In the genomic region with DNA sequence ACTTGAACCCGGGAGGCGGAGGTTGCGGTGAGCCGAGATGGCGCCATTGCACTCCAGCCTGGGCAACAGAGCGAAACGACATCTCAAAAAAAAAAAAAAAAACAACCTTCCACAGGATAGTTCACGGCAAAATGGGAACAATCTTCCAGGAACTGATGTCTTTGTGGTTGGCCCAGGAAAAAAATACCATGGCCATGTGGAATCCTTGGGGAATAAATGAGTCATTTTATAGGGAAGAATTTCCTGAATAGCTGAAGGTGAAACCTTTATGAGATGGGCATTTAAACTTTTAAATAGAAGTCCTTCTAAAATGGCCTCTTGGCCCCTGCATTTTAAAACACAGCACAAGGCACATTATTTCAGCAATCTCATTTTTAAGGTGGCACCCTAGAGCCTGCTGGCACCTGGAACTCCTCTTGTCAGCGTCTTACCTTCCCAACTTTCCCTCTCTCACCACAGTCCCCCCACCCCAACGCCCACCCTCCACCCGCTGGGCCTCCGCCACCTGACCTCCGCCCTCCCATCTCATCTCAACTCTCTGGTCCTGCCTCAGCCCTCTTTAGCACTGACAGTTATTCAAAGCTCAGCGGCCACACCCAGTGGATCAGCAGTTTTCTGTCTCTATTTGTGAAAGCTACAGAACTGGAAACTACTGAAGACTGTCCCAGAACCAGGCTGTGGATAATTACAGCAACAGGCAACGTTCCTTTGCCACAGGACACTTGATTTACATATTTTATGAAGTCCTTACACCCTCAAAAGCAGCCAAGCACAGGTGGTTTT, we compare ENCODE assay signal across 16 cellular contexts. TPM values are rescaled to one million over a fixed set of nuclear protein-coding genes. Genes with fewer than 3 reads are reported as not detected.
DNase-seq lines count a peak whose midpoint lies in the region; ATAC-seq and TF ChIP-seq lines count a peak whose summit lies in the region.
"Had no signal": no experiment of that assay in that cellular context is flagged by ENCODE, and none has a peak within 500 bp of the region (broad histone marks: within the 10 kb centered on the region; RNA-seq: fewer than 3 reads in every experiment).

No MANE protein-coding gene starts in this region.

- H3K36me3 Mint-ChIP-seq in HFFc6 (ENCODE audit: low read depth), result no peaks in the 10 kb centered on the region

- peak; percentile 35; the same call in 2 of the 3 replicates for ATAC-seq in SK-N-SH treated with all-trans-retinoic acid at 6 μM for 48 hours
- ATAC-seq: foreskin keratinocyte had no signal

- H3K4me3 Mint-ChIP-seq in HFFc6, result no peak overlapping the region

- no peak overlapping the region for H3K4me3 ChIP-seq in HAP-1
- H3K4me3 ChIP-seq: left ventricle myocardium inferior had no signal

- peak overlapping the region; percentile 19; the same call in 1 of the 2 replicates for H3K27ac Mint-ChIP-seq in HFFc6

- no peaks in the 10 kb centered on the region for H3K27me3 ChIP-seq in HAP-1 (ENCODE audit: low read depth)
- H3K27me3 ChIP-seq: foreskin keratinocyte had no signal

- no peaks in the 10 kb centered on the region for H3K36me3 ChIP-seq in HAP-1 (replicated peaks)
- H3K36me3 ChIP-seq: left ventricle myocardium inferior had no signal

- H3K4me1 Mint-ChIP-seq in HFFc6 (ENCODE audit: low read depth), result peaks cover 29% of the 10 kb centered on the region

- DNase-seq in A172 (ENCODE audit: low spot score) (peak; percentile 93), HFFc6 (peak; percentile 37), islet precursor cell (peak; percentile 69), GM19240 (ENCODE audit: insufficient read length, low spot score) (no peak), HAP-1 (ENCODE audit: low spot score in 2 of 2) (no peak), NCI-H2227 treated with DMSO at 0.1 percent for 48 hours (lab: John Stamatoyannopoulos, UW) (no peak), NCI-H510A treated with DMSO at 0.1 percent for 48 hours (lab: John Stamatoyannopoulos, UW) (no peak)
- DNase-seq: amniotic stem cell, foreskin keratinocyte, left ventricle myocardium inferior, right cardiac atrium, SW 1271 had no signal

- no peak for TF ChIP-seq CTCF in HFFc6 (IDR thresholded peaks at IDR 0.05)

- H3K9me3 ChIP-seq in HAP-1, result no peaks in the 10 kb centered on the region
- H3K9me3 ChIP-seq: left ventricle myocardium inferior had no signal

- H3K9me3 Mint-ChIP-seq in HFFc6, result no peaks in the 10 kb centered on the region

- H3K4me1 ChIP-seq in HAP-1, result no peaks in the 10 kb centered on the region; the same call in 1 of the 2 replicates
- H3K4me1 ChIP-seq: foreskin keratinocyte had no signal

- peaks cover 4% of the 10 kb centered on the region for H3K27me3 Mint-ChIP-seq in HFFc6 (ENCODE audit: insufficient read depth)

- in situ Hi-C loops in HAP-1 (cut with MboI; ENCODE audit: low sequenced_read_pairs), result no loop called here

TF ChIP-seq in SK-N-SH treated with all-trans-retinoic acid at 6 μM for 48 hours, 23 proteins besides CTCF, POLR2A, EP300 and RAD21:
- TF ChIP-seq ZNF565 (CRISPR knock-in tag; conservative IDR thresholded peaks at IDR 0.05; ENCODE audit: low read depth) (no peak), ZNF70 (CRISPR knock-in tag; IDR thresholded peaks at IDR 0.05) (no peak), OSR1 (CRISPR knock-in tag; IDR thresholded peaks at IDR 0.05) (peak; percentile 78; the same call in 1 of the 2 replicates), PPARA (CRISPR knock-in tag; IDR thresholded peaks at IDR 0.05; ENCODE audit: borderline replicate concordance) (no peak), ZFP30 (CRISPR knock-in tag; IDR thresholded peaks at IDR 0.05) (no peak), ZFP3 (CRISPR knock-in tag; IDR thresholded peaks at IDR 0.05) (0 out of 2 replicates have a peak, but pooled peaks have one; percentile 24), ZC3H10 (CRISPR knock-in tag; IDR thresholded peaks at IDR 0.05) (0 out of 2 replicates have a peak, but pooled peaks have one; percentile 33), ZNF8 (CRISPR knock-in tag; IDR thresholded peaks at IDR 0.05) (no peak), ISL1 (CRISPR knock-in tag; IDR thresholded peaks at IDR 0.05) (peak; percentile 26; the same call in 1 of the 2 replicates), ARNTL (CRISPR knock-in tag; IDR thresholded peaks at IDR 0.05; ENCODE audit: borderline replicate concordance, low read depth) (no peak)
- TF ChIP-seq, protein P1, sequence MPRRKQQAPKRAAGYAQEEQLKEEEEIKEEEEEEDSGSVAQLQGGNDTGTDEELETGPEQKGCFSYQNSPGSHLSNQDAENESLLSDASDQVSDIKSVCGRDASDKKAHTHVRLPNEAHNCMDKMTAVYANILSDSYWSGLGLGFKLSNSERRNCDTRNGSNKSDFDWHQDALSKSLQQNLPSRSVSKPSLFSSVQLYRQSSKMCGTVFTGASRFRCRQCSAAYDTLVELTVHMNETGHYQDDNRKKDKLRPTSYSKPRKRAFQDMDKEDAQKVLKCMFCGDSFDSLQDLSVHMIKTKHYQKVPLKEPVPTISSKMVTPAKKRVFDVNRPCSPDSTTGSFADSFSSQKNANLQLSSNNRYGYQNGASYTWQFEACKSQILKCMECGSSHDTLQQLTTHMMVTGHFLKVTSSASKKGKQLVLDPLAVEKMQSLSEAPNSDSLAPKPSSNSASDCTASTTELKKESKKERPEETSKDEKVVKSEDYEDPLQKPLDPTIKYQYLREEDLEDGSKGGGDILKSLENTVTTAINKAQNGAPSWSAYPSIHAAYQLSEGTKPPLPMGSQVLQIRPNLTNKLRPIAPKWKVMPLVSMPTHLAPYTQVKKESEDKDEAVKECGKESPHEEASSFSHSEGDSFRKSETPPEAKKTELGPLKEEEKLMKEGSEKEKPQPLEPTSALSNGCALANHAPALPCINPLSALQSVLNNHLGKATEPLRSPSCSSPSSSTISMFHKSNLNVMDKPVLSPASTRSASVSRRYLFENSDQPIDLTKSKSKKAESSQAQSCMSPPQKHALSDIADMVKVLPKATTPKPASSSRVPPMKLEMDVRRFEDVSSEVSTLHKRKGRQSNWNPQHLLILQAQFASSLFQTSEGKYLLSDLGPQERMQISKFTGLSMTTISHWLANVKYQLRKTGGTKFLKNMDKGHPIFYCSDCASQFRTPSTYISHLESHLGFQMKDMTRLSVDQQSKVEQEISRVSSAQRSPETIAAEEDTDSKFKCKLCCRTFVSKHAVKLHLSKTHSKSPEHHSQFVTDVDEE (CRISPR knock-in tag; IDR thresholded peaks at IDR 0.05), result no peak
- TF ChIP-seq, protein P2, sequence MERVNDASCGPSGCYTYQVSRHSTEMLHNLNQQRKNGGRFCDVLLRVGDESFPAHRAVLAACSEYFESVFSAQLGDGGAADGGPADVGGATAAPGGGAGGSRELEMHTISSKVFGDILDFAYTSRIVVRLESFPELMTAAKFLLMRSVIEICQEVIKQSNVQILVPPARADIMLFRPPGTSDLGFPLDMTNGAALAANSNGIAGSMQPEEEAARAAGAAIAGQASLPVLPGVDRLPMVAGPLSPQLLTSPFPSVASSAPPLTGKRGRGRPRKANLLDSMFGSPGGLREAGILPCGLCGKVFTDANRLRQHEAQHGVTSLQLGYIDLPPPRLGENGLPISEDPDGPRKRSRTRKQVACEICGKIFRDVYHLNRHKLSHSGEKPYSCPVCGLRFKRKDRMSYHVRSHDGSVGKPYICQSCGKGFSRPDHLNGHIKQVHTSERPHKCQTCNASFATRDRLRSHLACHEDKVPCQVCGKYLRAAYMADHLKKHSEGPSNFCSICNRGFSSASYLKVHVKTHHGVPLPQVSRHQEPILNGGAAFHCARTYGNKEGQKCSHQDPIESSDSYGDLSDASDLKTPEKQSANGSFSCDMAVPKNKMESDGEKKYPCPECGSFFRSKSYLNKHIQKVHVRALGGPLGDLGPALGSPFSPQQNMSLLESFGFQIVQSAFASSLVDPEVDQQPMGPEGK (CRISPR knock-in tag; IDR thresholded peaks at IDR 0.05; ENCODE audit: borderline replicate concordance), result no peak
- TF ChIP-seq, protein P3, sequence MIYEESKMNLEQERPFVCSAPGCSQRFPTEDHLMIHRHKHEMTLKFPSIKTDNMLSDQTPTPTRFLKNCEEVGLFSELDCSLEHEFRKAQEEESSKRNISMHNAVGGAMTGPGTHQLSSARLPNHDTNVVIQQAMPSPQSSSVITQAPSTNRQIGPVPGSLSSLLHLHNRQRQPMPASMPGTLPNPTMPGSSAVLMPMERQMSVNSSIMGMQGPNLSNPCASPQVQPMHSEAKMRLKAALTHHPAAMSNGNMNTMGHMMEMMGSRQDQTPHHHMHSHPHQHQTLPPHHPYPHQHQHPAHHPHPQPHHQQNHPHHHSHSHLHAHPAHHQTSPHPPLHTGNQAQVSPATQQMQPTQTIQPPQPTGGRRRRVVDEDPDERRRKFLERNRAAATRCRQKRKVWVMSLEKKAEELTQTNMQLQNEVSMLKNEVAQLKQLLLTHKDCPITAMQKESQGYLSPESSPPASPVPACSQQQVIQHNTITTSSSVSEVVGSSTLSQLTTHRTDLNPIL (CRISPR knock-in tag; IDR thresholded peaks at IDR 0.05; ENCODE audit: low read depth), result no peak

RNA-seq across cellular contexts. Expression of a gene that starts 43.1 kb away (rescaled TPM):
- not detected in 2 replicates for total RNA-seq in A172 (2014; rRNA removed; shearing (Covaris generic))
- not detected for total RNA-seq in HFFc6 (2021; fragmentation: NEBNext Ultra II Directional; extraction: Animal tissue kit (Norgen Biotek cat#: 25700))
- total RNA-seq: A673; activated CD8-positive, alpha-beta memory T cell treated with anti-CD3 and anti-CD28 coated beads for 36 hours; foreskin keratinocyte; G401; left ventricle myocardium inferior; right cardiac atrium had no signal

Comparison
In these comparisons a context has a peak if more than half of its experiments do, and no peak if none do; other contexts are left out.
1. DNase-seq: peak in A172 (single experiment), HFFc6 (single experiment) and islet precursor cell (single experiment); none in GM19240 (single experiment), HAP-1 (0 of 2), NCI-H2227 treated with DMSO at 0.1 percent for 48 hours (single experiment) and NCI-H510A treated with DMSO at 0.1 percent for 48 hours (single experiment).